18 cellular contexts compared by ENCODE assay signal in genomic region chr20:45751714-45752113, GRCh38. TPM values are rescaled to one million over a fixed set of nuclear protein-coding genes. Genes with fewer than 3 reads are reported as not detected.
A peak's percentile ranks its signal among the peaks of the same experiment; 100 is the strongest.
DNase-seq lines count a peak whose midpoint lies in the region; ATAC-seq and TF ChIP-seq lines count a peak whose summit lies in the region.
"Had no signal": no experiment of that assay in that cellular context is flagged by ENCODE, and none has a peak within 500 bp of the region (broad histone marks: within the 10 kb centered on the region; RNA-seq: fewer than 3 reads in every experiment).

No MANE protein-coding gene starts in this region.

- no peak for DNase-seq in activated CD4-positive, alpha-beta T cell treated with anti-CD3 and anti-CD28 coated beads, Interleukin-2, amount 10 ng/mL, durations not matched to agents 24 days and 14 days
- DNase-seq in activated CD4-positive, alpha-beta T cell treated with anti-CD3 and anti-CD28 coated beads, Interleukin-2, amount 50 U/mL, for 4 hours: no peak
- DNase-seq in activated naive CD4-positive, alpha-beta T cell treated with anti-CD3 and anti-CD28 coated beads, Interleukin-2, amount 50 U/mL, for 72 hours (ENCODE audit: low spot score in 2 of 2): no peak
- DNase-seq in activated naive CD4-positive, alpha-beta T cell treated with Interleukin-2 at 50 U/mL for 16 hours: no peak
- DNase-seq in smooth muscle cell (lab: John Stamatoyannopoulos, UW; ENCODE audit: unreplicated experiment) (no peak), left lung (no peak), endodermal cell (no peak)
- DNase-seq: 8988T; AML-193; Caco-2; CD8-positive, alpha-beta memory T cell; DND-41; GDM1; GOT3; H9 had no signal

- 89% methylated on average over 1 of the region's 1 CpG for WGBS in smooth muscle cell (ENCODE audit: low lambda C conversion rate)
- 92 to 100% methylated on average over 1 of the region's 1 CpG for WGBS in endodermal cell (ENCODE audit: insufficient coverage in 1 of 2, insufficient read length in 1 of 2), 2 experiments

- H3K9ac ChIP-seq in smooth muscle cell (ENCODE audit: low read depth) (no peak overlapping the region), endodermal cell (ENCODE audit: extremely low read depth, low read length, poor library complexity, severe bottlenecking) (no peak overlapping the region)
- H3K9ac ChIP-seq: BLaER1 had no signal

- peaks cover 15% of the 10 kb centered on the region for H3K4me1 Mint-ChIP-seq in activated CD4-positive, alpha-beta T cell treated with anti-CD3 and anti-CD28 coated beads, Interleukin-2, amount 10 ng/mL, durations not matched to agents 24 days and 14 days
- H3K4me1 Mint-ChIP-seq in endodermal cell: no peaks in the 10 kb centered on the region
- H3K4me1 Mint-ChIP-seq: CD8-positive, alpha-beta memory T cell; H9 had no signal

- H3F3A ChIP-seq in smooth muscle cell (ENCODE audit: low read depth): no peaks in the 10 kb centered on the region

- no peak overlapping the region for H3K27ac ChIP-seq in smooth muscle cell (ENCODE audit: low read depth)
- no peak overlapping the region for H3K27ac ChIP-seq in left lung
- no peak overlapping the region for H3K27ac ChIP-seq in endodermal cell (ENCODE audit: low read depth, low read length)
- H3K27ac ChIP-seq: BLaER1 had no signal

- no peak overlapping the region for H3K4me3 Mint-ChIP-seq in activated CD4-positive, alpha-beta T cell treated with anti-CD3 and anti-CD28 coated beads, Interleukin-2, amount 10 ng/mL, durations not matched to agents 24 days and 14 days
- H3K4me3 Mint-ChIP-seq in endodermal cell: no peak overlapping the region
- H3K4me3 Mint-ChIP-seq: CD8-positive, alpha-beta memory T cell; H9 had no signal

- peaks cover 32% of the 10 kb centered on the region for H3K27me3 Mint-ChIP-seq in activated CD4-positive, alpha-beta T cell treated with anti-CD3 and anti-CD28 coated beads, Interleukin-2, amount 10 ng/mL, durations not matched to agents 24 days and 14 days
- no peaks in the 10 kb centered on the region for H3K27me3 Mint-ChIP-seq in endodermal cell (ENCODE audit: insufficient read depth)

- H2AFZ ChIP-seq in smooth muscle cell (ENCODE audit: low read depth): no peak overlapping the region

- H3K4me3 ChIP-seq in smooth muscle cell: no peak overlapping the region
- no peak overlapping the region for H3K4me3 ChIP-seq in left lung
- no peak overlapping the region for H3K4me3 ChIP-seq in endodermal cell (ENCODE audit: low read length)
- H3K4me3 ChIP-seq: BLaER1 had no signal

- peaks cover 4% of the 10 kb centered on the region for H4K20me1 ChIP-seq in smooth muscle cell (ENCODE audit: low read depth)
- H4K20me1 ChIP-seq: BLaER1 had no signal

- peaks cover 2% of the 10 kb centered on the region for H3K36me3 Mint-ChIP-seq in activated CD4-positive, alpha-beta T cell treated with anti-CD3 and anti-CD28 coated beads, Interleukin-2, amount 10 ng/mL, durations not matched to agents 24 days and 14 days (ENCODE audit: low read depth)
- H3K36me3 Mint-ChIP-seq in activated naive CD4-positive, alpha-beta T cell treated with anti-CD3 and anti-CD28 coated beads, Interleukin-2, amount 50 U/mL, for 72 hours: peaks cover 0 to 13% of the 10 kb centered on the region in 2 donors
- peaks cover 15% of the 10 kb centered on the region for H3K36me3 Mint-ChIP-seq in endodermal cell (ENCODE audit: low read depth)
- H3K36me3 Mint-ChIP-seq: CD8-positive, alpha-beta memory T cell had no signal

- ATAC-seq in activated naive CD4-positive, alpha-beta T cell treated with anti-CD3 and anti-CD28 coated beads, Interleukin-2, amount 50 U/mL, for 72 hours: peak; percentile 62 to 70
- ATAC-seq in left lung (no peak), GM18517 (IDR thresholded peaks at IDR 0.05; ENCODE audit: unreplicated experiment) (no peak)

- no peaks in the 10 kb centered on the region for H3K9me3 ChIP-seq in smooth muscle cell (replicated peaks; ENCODE audit: low read depth)
- no peaks in the 10 kb centered on the region for H3K9me3 ChIP-seq in left lung
- H3K9me3 ChIP-seq in endodermal cell (ENCODE audit: control insufficient read depth, low read length): peaks cover 26% of the 10 kb centered on the region

- no peaks in the 10 kb centered on the region for H3K27me3 ChIP-seq in smooth muscle cell (ENCODE audit: low read depth)
- H3K27me3 ChIP-seq in left lung: no peaks in the 10 kb centered on the region
- H3K27me3 ChIP-seq in endodermal cell (ENCODE audit: control insufficient read depth, insufficient read depth, low read length, poor library complexity, severe bottlenecking): no peaks in the 10 kb centered on the region
- H3K27me3 ChIP-seq: BLaER1 had no signal

- H3K4me2 ChIP-seq in smooth muscle cell: peak overlapping the region; percentile 15
- H3K4me2 ChIP-seq: BLaER1 had no signal

- H3K27ac Mint-ChIP-seq in activated CD4-positive, alpha-beta T cell treated with anti-CD3 and anti-CD28 coated beads, Interleukin-2, amount 10 ng/mL, durations not matched to agents 24 days and 14 days: peak overlapping the region; percentile 13
- H3K27ac Mint-ChIP-seq in activated naive CD4-positive, alpha-beta T cell treated with anti-CD3 and anti-CD28 coated beads, Interleukin-2, amount 50 U/mL, for 72 hours: no peak overlapping the region
- H3K27ac Mint-ChIP-seq in endodermal cell: no peak overlapping the region
- H3K27ac Mint-ChIP-seq: CD8-positive, alpha-beta memory T cell; H9 had no signal

- intact Hi-C loops in activated CD4-positive, alpha-beta T cell treated with anti-CD3 and anti-CD28 coated beads, Interleukin-2, amount 10 ng/mL, durations not matched to agents 24 days and 14 days (cut with micrococcal nuclease): loop anchor here (1.0 to 5.0 kb wide), 3 partner anchors 140 to 449 kb away; no protein-coding TSS in a partner anchor
- intact Hi-C loops in left lung (cut with DNase I): no loop called here

- H3K9me3 Mint-ChIP-seq in activated CD4-positive, alpha-beta T cell treated with anti-CD3 and anti-CD28 coated beads, Interleukin-2, amount 10 ng/mL, durations not matched to agents 24 days and 14 days: peaks cover 14% of the 10 kb centered on the region
- peaks cover 0 to 10% of the 10 kb centered on the region in 2 donors for H3K9me3 Mint-ChIP-seq in activated naive CD4-positive, alpha-beta T cell treated with anti-CD3 and anti-CD28 coated beads, Interleukin-2, amount 50 U/mL, for 72 hours
- H3K9me3 Mint-ChIP-seq in endodermal cell: peaks cover 30% of the 10 kb centered on the region

- H3K79me2 ChIP-seq in smooth muscle cell (ENCODE audit: low read depth): no peaks in the 10 kb centered on the region

- H3K36me3 ChIP-seq in smooth muscle cell (ENCODE audit: low read depth) (no peaks in the 10 kb centered on the region), left lung (no peaks in the 10 kb centered on the region), endodermal cell (ENCODE audit: control insufficient read depth, insufficient read depth, low read length) (no peaks in the 10 kb centered on the region)
- H3K36me3 ChIP-seq: BLaER1 had no signal

- TF ChIP-seq CTCF in smooth muscle cell (IDR thresholded peaks at IDR 0.05; ENCODE audit: borderline replicate concordance, insufficient read depth, poor library complexity, severe bottlenecking) (no peak), left lung (IDR thresholded peaks at IDR 0.05) (no peak), endodermal cell (conservative IDR thresholded peaks at IDR 0.05) (no peak)

- H3K4me1 ChIP-seq in smooth muscle cell (ENCODE audit: low read depth) (no peaks in the 10 kb centered on the region), left lung (no peaks in the 10 kb centered on the region), endodermal cell (ENCODE audit: control insufficient read depth, insufficient read depth, low read length) (no peaks in the 10 kb centered on the region)
- H3K4me1 ChIP-seq: BLaER1, Caco-2 had no signal

RNA-seq across cellular contexts. Expression of gene SPINT4, which starts 29.6 kb away (rescaled TPM):
- total RNA-seq in activated CD4-positive, alpha-beta T cell treated with anti-CD3 and anti-CD28 coated beads, Interleukin-2, amount 10 ng/mL, durations not matched to agents 24 days and 14 days: not detected in 2 replicates
- total RNA-seq in activated naive CD4-positive, alpha-beta T cell treated with anti-CD3 and anti-CD28 coated beads, Interleukin-2, amount 50 U/mL, for 72 hours: not detected
- total RNA-seq in smooth muscle cell (not detected in 2 replicates), left lung (not detected), endodermal cell (not detected)
- polyA plus RNA-seq in smooth muscle cell: not detected in 2 replicates
- not detected for polyA plus RNA-seq in endodermal cell (2013, experiment 1 of 2)
- polyA plus RNA-seq in endodermal cell (2013, experiment 2 of 2): not detected
- total RNA-seq: Caco-2; CD8-positive, alpha-beta memory T cell; H9; HT1080 had no signal
- polyA plus RNA-seq: CD8-positive, alpha-beta memory T cell had no signal

RNA-seq across cellular contexts. Expression of gene WFDC3, which starts 40.0 kb away (rescaled TPM):
- not detected in 2 replicates for total RNA-seq in activated CD4-positive, alpha-beta T cell treated with anti-CD3 and anti-CD28 coated beads, Interleukin-2, amount 10 ng/mL, durations not matched to agents 24 days and 14 days
- total RNA-seq in activated naive CD4-positive, alpha-beta T cell treated with anti-CD3 and anti-CD28 coated beads, Interleukin-2, amount 50 U/mL, for 72 hours: under 1 TPM; 0.31 to 0.34 TPM
- total RNA-seq in smooth muscle cell (not detected in 2 replicates), left lung (1 to 10 TPM; 5.2 to 5.7 TPM), endodermal cell (under 1 TPM in 1 of 2 donors, not detected in 1; 0.66 TPM)
- 0.64 TPM in 1 of 2 replicates, not detected in the other for polyA plus RNA-seq in smooth muscle cell
- not detected for polyA plus RNA-seq in endodermal cell (2013, experiment 1 of 2)
- not detected for polyA plus RNA-seq in endodermal cell (2013, experiment 2 of 2)
- total RNA-seq: CD8-positive, alpha-beta memory T cell; H9 had no signal
- polyA plus RNA-seq: CD8-positive, alpha-beta memory T cell had no signal

RNA-seq across cellular contexts. Expression of gene DNTTIP1, which starts 40.0 kb away (rescaled TPM):
- total RNA-seq in activated CD4-positive, alpha-beta T cell treated with anti-CD3 and anti-CD28 coated beads, Interleukin-2, amount 10 ng/mL, durations not matched to agents 24 days and 14 days: 31.9 and 35.3 TPM in 2 replicates
- total RNA-seq in activated naive CD4-positive, alpha-beta T cell treated with anti-CD3 and anti-CD28 coated beads, Interleukin-2, amount 50 U/mL, for 72 hours: 10 to 100 TPM; 23.2 to 24.4 TPM
- 15.3 and 19.4 TPM in 2 replicates for total RNA-seq in smooth muscle cell
- 52.6 and 55.4 TPM in 2 replicates for polyA plus RNA-seq in smooth muscle cell
- 10 to 100 TPM; 22.6 to 38.5 TPM for total RNA-seq in left lung
- total RNA-seq in endodermal cell: 10 to 100 TPM; 31.5 to 36.1 TPM
- polyA plus RNA-seq in endodermal cell (2013, experiment 1 of 2): 46.4 TPM
- 43.3 TPM for polyA plus RNA-seq in endodermal cell (2013, experiment 2 of 2)

RNA-seq across cellular contexts. Expression of gene WFDC10B, which starts 46.9 kb away (rescaled TPM):
- total RNA-seq in activated CD4-positive, alpha-beta T cell treated with anti-CD3 and anti-CD28 coated beads, Interleukin-2, amount 10 ng/mL, durations not matched to agents 24 days and 14 days: not detected in 2 replicates
- not detected for total RNA-seq in activated naive CD4-positive, alpha-beta T cell treated with anti-CD3 and anti-CD28 coated beads, Interleukin-2, amount 50 U/mL, for 72 hours
- not detected in 2 replicates for total RNA-seq in smooth muscle cell
- 0.31 TPM in 1 of 2 replicates, not detected in the other for polyA plus RNA-seq in smooth muscle cell
- total RNA-seq in left lung: 1 to 10 TPM in 1 of 2 donors, under 1 TPM in 1; 0.44 to 1.2 TPM
- not detected for total RNA-seq in endodermal cell
- polyA plus RNA-seq in endodermal cell (2013, experiment 1 of 2): not detected
- not detected for polyA plus RNA-seq in endodermal cell (2013, experiment 2 of 2)
- total RNA-seq: Caco-2; CD8-positive, alpha-beta memory T cell; H9 had no signal
- polyA plus RNA-seq: CD8-positive, alpha-beta memory T cell had no signal

RNA-seq across cellular contexts. Expression of gene WFDC13, which starts 49.9 kb away (rescaled TPM):
- not detected in 2 replicates for total RNA-seq in activated CD4-positive, alpha-beta T cell treated with anti-CD3 and anti-CD28 coated beads, Interleukin-2, amount 10 ng/mL, durations not matched to agents 24 days and 14 days
- not detected for total RNA-seq in activated naive CD4-positive, alpha-beta T cell treated with anti-CD3 and anti-CD28 coated beads, Interleukin-2, amount 50 U/mL, for 72 hours
- not detected in 2 replicates for total RNA-seq in smooth muscle cell
- polyA plus RNA-seq in smooth muscle cell: not detected in 2 replicates
- not detected for total RNA-seq in left lung
- not detected for total RNA-seq in endodermal cell
- not detected for polyA plus RNA-seq in endodermal cell (2013, experiment 1 of 2)
- polyA plus RNA-seq in endodermal cell (2013, experiment 2 of 2): not detected
- total RNA-seq: Caco-2; CD8-positive, alpha-beta memory T cell; H9; HT1080 had no signal
- polyA plus RNA-seq: CD8-positive, alpha-beta memory T cell had no signal

Comparison
In these comparisons a context has a peak if more than half of its experiments do, and no peak if none do; other contexts are left out.
1. ATAC-seq: peak in activated naive CD4-positive, alpha-beta T cell treated with anti-CD3 and anti-CD28 coated beads, Interleukin-2, amount 50 U/mL, for 72 hours (2 of 2); none in left lung (single experiment) and GM18517 (single experiment).